ENCODE assay signal across 16 cellular contexts in the genomic region with DNA sequence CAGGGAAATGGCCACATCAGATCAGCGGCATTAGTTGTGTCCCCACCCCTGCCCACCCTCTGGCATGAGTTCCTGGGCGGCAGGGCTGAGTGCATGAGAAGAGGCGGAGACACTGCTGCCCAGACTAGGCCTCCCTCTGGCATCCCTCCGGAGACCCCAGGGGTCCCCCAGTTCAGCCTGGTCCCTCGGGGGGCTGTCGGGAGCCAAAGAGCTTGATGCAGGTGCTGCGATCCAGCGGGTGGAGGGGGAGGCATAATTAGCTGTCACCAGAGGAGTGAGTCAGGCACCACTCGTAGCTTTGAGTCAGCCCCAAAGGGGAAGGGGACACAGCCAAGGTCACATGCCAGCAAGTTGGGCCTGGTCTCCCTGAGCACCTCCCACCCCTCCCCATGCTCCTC. TPM values are rescaled to one million over a fixed set of nuclear protein-coding genes. Genes with fewer than 3 reads are reported as not detected.
DNase-seq lines count a peak whose midpoint lies in the region; ATAC-seq lines count a peak whose summit lies in the region.
"Had no signal": no experiment of that assay in that cellular context is flagged by ENCODE, and none has a peak within 500 bp of the region (broad histone marks: within the 10 kb centered on the region; RNA-seq: fewer than 3 reads in every experiment).

No MANE protein-coding gene starts in this region.

- no peak overlapping the region for H3K27ac Mint-ChIP-seq in activated naive CD8-positive, alpha-beta T cell treated with anti-CD3 and anti-CD28 coated beads, Interleukin-2, amount 50 U/mL, for 24 hours
- no peak overlapping the region for H3K27ac Mint-ChIP-seq in activated naive CD8-positive, alpha-beta T cell treated with anti-CD3 and anti-CD28 coated beads for 36 hours
- no peak overlapping the region for H3K27ac Mint-ChIP-seq in stimulated activated memory B cell treated with anti-CD40 and anti-IgM and Interleukin-4, amounts not matched to agents 10 μg/mL and 1 μg/mL and 100 μg/mL, for 72 hours
- H3K27ac Mint-ChIP-seq in activated CD4-positive, alpha-beta memory T cell treated with anti-CD3 and anti-CD28 coated beads, Interleukin-2, amount 10 ng/mL, durations not matched to agents 7 days and 5 days, result no peak overlapping the region
- H3K27ac Mint-ChIP-seq: CD4-positive, alpha-beta memory T cell had no signal

- no peak overlapping the region for H3K4me3 ChIP-seq in effector memory CD4-positive, alpha-beta T cell (ENCODE audit: insufficient read depth, low read depth, low read length, poor library complexity, severe bottlenecking)
- H3K4me3 ChIP-seq: GM23248 had no signal

- no peaks in the 10 kb centered on the region for H3K9me3 ChIP-seq in effector memory CD4-positive, alpha-beta T cell (ENCODE audit: control insufficient read depth, low read length)
- H3K9me3 ChIP-seq: BE2C had no signal

- H3K4me1 Mint-ChIP-seq in activated naive CD8-positive, alpha-beta T cell treated with anti-CD3 and anti-CD28 coated beads, Interleukin-2, amount 50 U/mL, for 24 hours, result peaks cover 15% of the 10 kb centered on the region
- peaks cover 5% of the 10 kb centered on the region for H3K4me1 Mint-ChIP-seq in activated naive CD8-positive, alpha-beta T cell treated with anti-CD3 and anti-CD28 coated beads for 36 hours
- H3K4me1 Mint-ChIP-seq in stimulated activated memory B cell treated with anti-CD40 and anti-IgM and Interleukin-4, amounts not matched to agents 10 μg/mL and 1 μg/mL and 100 μg/mL, for 72 hours, result peaks cover 10% of the 10 kb centered on the region
- no peaks in the 10 kb centered on the region for H3K4me1 Mint-ChIP-seq in activated CD4-positive, alpha-beta memory T cell treated with anti-CD3 and anti-CD28 coated beads, Interleukin-2, amount 10 ng/mL, durations not matched to agents 7 days and 5 days
- H3K4me1 Mint-ChIP-seq: CD4-positive, alpha-beta memory T cell had no signal

- H3K4me3 Mint-ChIP-seq in activated naive CD8-positive, alpha-beta T cell treated with anti-CD3 and anti-CD28 coated beads, Interleukin-2, amount 50 U/mL, for 24 hours, result no peak overlapping the region
- no peak overlapping the region for H3K4me3 Mint-ChIP-seq in activated naive CD8-positive, alpha-beta T cell treated with anti-CD3 and anti-CD28 coated beads for 36 hours
- H3K4me3 Mint-ChIP-seq in stimulated activated memory B cell treated with anti-CD40 and anti-IgM and Interleukin-4, amounts not matched to agents 10 μg/mL and 1 μg/mL and 100 μg/mL, for 72 hours, result no peak overlapping the region
- no peak overlapping the region for H3K4me3 Mint-ChIP-seq in activated CD4-positive, alpha-beta memory T cell treated with anti-CD3 and anti-CD28 coated beads, Interleukin-2, amount 10 ng/mL, durations not matched to agents 7 days and 5 days
- H3K4me3 Mint-ChIP-seq: CD4-positive, alpha-beta memory T cell had no signal

- no peak for ATAC-seq in activated naive CD8-positive, alpha-beta T cell treated with anti-CD3 and anti-CD28 coated beads, Interleukin-2, amount 50 U/mL, for 24 hours
- ATAC-seq in stimulated activated memory B cell treated with anti-CD40 and anti-IgM and Interleukin-4, amounts not matched to agents 10 μg/mL and 1 μg/mL and 100 μg/mL, for 72 hours, result peak; percentile 4
- ATAC-seq in left colon, result no peak

- intact Hi-C loops in left colon (cut with DNase I, micrococcal nuclease), result no loop called here

- H3K4me1 ChIP-seq in effector memory CD4-positive, alpha-beta T cell (ENCODE audit: control insufficient read depth, insufficient read depth, low read length, poor library complexity, severe bottlenecking), result no peaks in the 10 kb centered on the region

- H3K36me3 Mint-ChIP-seq in activated naive CD8-positive, alpha-beta T cell treated with anti-CD3 and anti-CD28 coated beads, Interleukin-2, amount 50 U/mL, for 24 hours (ENCODE audit: low read depth), result no peaks in the 10 kb centered on the region
- no peaks in the 10 kb centered on the region for H3K36me3 Mint-ChIP-seq in activated naive CD8-positive, alpha-beta T cell treated with anti-CD3 and anti-CD28 coated beads for 36 hours
- no peaks in the 10 kb centered on the region for H3K36me3 Mint-ChIP-seq in stimulated activated memory B cell treated with anti-CD40 and anti-IgM and Interleukin-4, amounts not matched to agents 10 μg/mL and 1 μg/mL and 100 μg/mL, for 72 hours
- no peaks in the 10 kb centered on the region for H3K36me3 Mint-ChIP-seq in activated CD4-positive, alpha-beta memory T cell treated with anti-CD3 and anti-CD28 coated beads, Interleukin-2, amount 10 ng/mL, durations not matched to agents 7 days and 5 days (ENCODE audit: low read depth)
- H3K36me3 Mint-ChIP-seq: CD4-positive, alpha-beta memory T cell had no signal

- H3K36me3 ChIP-seq in effector memory CD4-positive, alpha-beta T cell (ENCODE audit: control insufficient read depth, insufficient read depth, low read length), result no peaks in the 10 kb centered on the region
- H3K36me3 ChIP-seq: BE2C had no signal

- H3K27me3 Mint-ChIP-seq in activated naive CD8-positive, alpha-beta T cell treated with anti-CD3 and anti-CD28 coated beads, Interleukin-2, amount 50 U/mL, for 24 hours, result peaks cover 22% of the 10 kb centered on the region
- peaks cover 20% of the 10 kb centered on the region for H3K27me3 Mint-ChIP-seq in activated naive CD8-positive, alpha-beta T cell treated with anti-CD3 and anti-CD28 coated beads for 36 hours
- peaks cover 75% of the 10 kb centered on the region for H3K27me3 Mint-ChIP-seq in stimulated activated memory B cell treated with anti-CD40 and anti-IgM and Interleukin-4, amounts not matched to agents 10 μg/mL and 1 μg/mL and 100 μg/mL, for 72 hours
- peaks cover 3% of the 10 kb centered on the region for H3K27me3 Mint-ChIP-seq in activated CD4-positive, alpha-beta memory T cell treated with anti-CD3 and anti-CD28 coated beads, Interleukin-2, amount 10 ng/mL, durations not matched to agents 7 days and 5 days

- POLR2A ChIA-PET in activated CD4-positive, alpha-beta memory T cell treated with anti-CD3 and anti-CD28 coated beads, Interleukin-2, amount 10 ng/mL, durations not matched to agents 7 days and 5 days (lab: Charles Lee), result no interaction called here

- H3K9me3 Mint-ChIP-seq in activated naive CD8-positive, alpha-beta T cell treated with anti-CD3 and anti-CD28 coated beads, Interleukin-2, amount 50 U/mL, for 24 hours, result no peaks in the 10 kb centered on the region
- no peaks in the 10 kb centered on the region for H3K9me3 Mint-ChIP-seq in activated naive CD8-positive, alpha-beta T cell treated with anti-CD3 and anti-CD28 coated beads for 36 hours
- H3K9me3 Mint-ChIP-seq in stimulated activated memory B cell treated with anti-CD40 and anti-IgM and Interleukin-4, amounts not matched to agents 10 μg/mL and 1 μg/mL and 100 μg/mL, for 72 hours, result no peaks in the 10 kb centered on the region
- H3K9me3 Mint-ChIP-seq in activated CD4-positive, alpha-beta memory T cell treated with anti-CD3 and anti-CD28 coated beads, Interleukin-2, amount 10 ng/mL, durations not matched to agents 7 days and 5 days, result no peaks in the 10 kb centered on the region
- H3K9me3 Mint-ChIP-seq: CD4-positive, alpha-beta memory T cell had no signal

- H3K27ac ChIP-seq in caudate nucleus (ENCODE audit: low read depth, low read length), result peak overlapping the region; percentile 48
- H3K27ac ChIP-seq in effector memory CD4-positive, alpha-beta T cell (ENCODE audit: insufficient read depth, low read length, poor library complexity, severe bottlenecking), result no peak overlapping the region
- H3K27ac ChIP-seq: GM23248 had no signal

- DNase-seq in activated naive CD8-positive, alpha-beta T cell treated with anti-CD3 and anti-CD28 coated beads, Interleukin-2, amount 50 U/mL, for 24 hours, result peak; percentile 11
- DNase-seq in activated naive CD8-positive, alpha-beta T cell treated with anti-CD3 and anti-CD28 coated beads for 36 hours, result no peak
- DNase-seq in caudate nucleus (lab: John Stamatoyannopoulos, UW) (peak in 27 of 61 donors; percentile 4 to 60 (median 30)), left colon (no peak)
- no peak for DNase-seq in activated CD4-positive, alpha-beta memory T cell treated with anti-CD3 and anti-CD28 coated beads, Interleukin-2, amount 10 ng/mL, durations not matched to agents 7 days and 5 days
- no peak for DNase-seq in effector memory CD4-positive, alpha-beta T cell
- DNase-seq: ACHN, BE2C, C1 segment of cervical spinal cord, DMS153, DMS79, GDM1, GM23248, HCEC 1CT had no signal

- CTCF ChIA-PET in activated CD4-positive, alpha-beta memory T cell treated with anti-CD3 and anti-CD28 coated beads, Interleukin-2, amount 10 ng/mL, durations not matched to agents 7 days and 5 days (lab: Charles Lee), result no interaction called here

- H3K27me3 ChIP-seq in effector memory CD4-positive, alpha-beta T cell (replicated peaks; ENCODE audit: control insufficient read depth, insufficient read depth, low read length, poor library complexity, severe bottlenecking), result peaks cover 10% of the 10 kb centered on the region
- H3K27me3 ChIP-seq: BE2C had no signal

RNA-seq across cellular contexts. Expression of a gene that starts 34.5 kb away (rescaled TPM):
- total RNA-seq in activated naive CD8-positive, alpha-beta T cell treated with anti-CD3 and anti-CD28 coated beads for 36 hours, result 10 to 100 TPM; 10.5 to 14.6 TPM
- total RNA-seq in activated CD4-positive, alpha-beta memory T cell treated with anti-CD3 and anti-CD28 coated beads, Interleukin-2, amount 10 ng/mL, durations not matched to agents 7 days and 5 days, result 10 to 100 TPM; 40.2 to 44.2 TPM
- total RNA-seq in left colon, result 10 to 100 TPM; 39.2 to 47.4 TPM
